ENCODE assay signal across 7 cellular contexts in genomic region chr5:58113172-58113571, GRCh38.
"Had no signal": no experiment of that assay in that cellular context is flagged by ENCODE, and none has a peak within 500 bp of the region (broad histone marks: within the 10 kb centered on the region; RNA-seq: fewer than 3 reads in every experiment).

No MANE protein-coding gene starts in this region.

- H3K27ac ChIP-seq: HL-60 had no signal

- H3K4me2 ChIP-seq: GM23338 had no signal

- H3K4me3 ChIP-seq: GM23338, HAP-1 had no signal

- DNase-seq: H7, HFFc6 had no signal

- H3K4me1 ChIP-seq: HAP-1 had no signal

- ATAC-seq: GM23338, HCT116, HepG2 had no signal

- H3K9me3 ChIP-seq: HAP-1 had no signal

- H3K36me3 ChIP-seq: HAP-1 had no signal
